ENCODE assay signal across 1 cellular context in the genomic region with DNA sequence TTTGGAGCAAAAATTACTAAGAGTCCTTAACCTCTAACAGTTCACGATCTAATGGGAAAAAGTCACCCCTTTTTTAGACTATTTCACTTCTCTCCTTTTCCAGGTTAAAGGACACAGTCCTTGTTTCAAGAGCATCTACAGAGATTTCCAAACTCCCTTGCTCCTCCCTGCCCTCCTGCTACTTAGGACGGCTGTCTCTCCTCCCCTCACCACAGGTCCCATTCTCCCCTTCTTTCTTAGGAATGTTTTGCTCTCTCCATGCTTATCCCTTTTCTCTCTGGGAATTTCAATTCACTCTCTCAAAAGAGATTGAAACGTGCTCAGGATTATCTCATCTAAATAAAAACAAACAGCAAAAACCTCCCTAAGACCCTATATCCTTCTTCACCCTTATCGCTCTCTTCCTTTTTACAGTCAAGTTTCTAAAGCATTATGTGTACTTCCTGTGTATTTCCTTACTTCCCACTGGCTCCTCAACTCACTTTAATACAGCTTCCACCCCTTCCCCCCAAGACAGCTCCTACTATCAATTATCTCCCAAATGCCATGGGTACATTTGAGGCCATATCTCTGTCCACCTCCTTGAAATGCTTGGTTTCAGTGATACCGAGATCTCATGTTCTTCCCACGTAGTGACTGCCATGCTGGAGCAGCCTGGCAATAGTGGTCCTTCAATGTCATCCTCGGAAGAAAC.
TF ChIP-seq lines count a peak whose summit lies in the region.

No MANE protein-coding gene starts in this region.

TF ChIP-seq in K562, 482 proteins besides CTCF, POLR2A, EP300 and RAD21:
- peak; percentile 77 for TF ChIP-seq CBFA2T3 (IDR thresholded peaks at IDR 0.05)
- peak; percentile 46; the same call in 1 of the 2 replicates for TF ChIP-seq TEAD4 (IDR thresholded peaks at IDR 0.05; ENCODE audit: low read length)
- TF ChIP-seq TEAD4 (CRISPR knock-in tag; IDR thresholded peaks at IDR 0.05; ENCODE audit: borderline replicate concordance), result no peak
- peak; percentile 40; the same call in 1 of the 2 replicates for TF ChIP-seq ARID1B (IDR thresholded peaks at IDR 0.05)
- no peak for TF ChIP-seq KHSRP (IDR thresholded peaks at IDR 0.05)
- peak; percentile 48; the same call in 1 of the 2 replicates for TF ChIP-seq TAL1 (IDR thresholded peaks at IDR 0.05)
- no peak for TF ChIP-seq JUN (IDR thresholded peaks at IDR 0.05; ENCODE audit: borderline replicate concordance, low read depth, low read length)
- no peak for TF ChIP-seq JUN (CRISPR knock-in tag; IDR thresholded peaks at IDR 0.05; ENCODE audit: borderline replicate concordance)
- TF ChIP-seq TCF3 (CRISPR knock-in tag; IDR thresholded peaks at IDR 0.05), result 0 out of 2 replicates have a peak, but pooled peaks have one; percentile 11
- peak; percentile 53 for TF ChIP-seq CBFA2T2 (conservative IDR thresholded peaks at IDR 0.05)
- 0 out of 4 replicates have a peak, but pooled peaks of 1 of the 2 experiments have one; percentile 27 for TF ChIP-seq TRIM24 (IDR thresholded peaks at IDR 0.05)
- 0 out of 2 replicates have a peak, but pooled peaks have one; percentile 12 for TF ChIP-seq NCOR1 (IDR thresholded peaks at IDR 0.05)
